ENCODE assay signal across 11 cellular contexts in genomic region chr2:129812654-129813053, GRCh38.
DNase-seq lines count a peak whose midpoint lies in the region; ATAC-seq and TF ChIP-seq lines count a peak whose summit lies in the region.
"Had no signal": no experiment of that assay in that cellular context is flagged by ENCODE, and none has a peak within 500 bp of the region (broad histone marks: within the 10 kb centered on the region; RNA-seq: fewer than 3 reads in every experiment).

No MANE protein-coding gene starts in this region.

- DNase-seq in mucosa of descending colon = peak in 1 of 3 donors; percentile 35
- no peak for DNase-seq in A673 (ENCODE audit: low spot score)
- DNase-seq in stomach = no peak
- DNase-seq in NK-92 treated with Interleukin-12 subunit alpha and Interleukin-12 subunit beta, amount 100 ng/mL, for 24 hours (lab: John Stamatoyannopoulos, UW) = no peak
- DNase-seq: CD4-positive, alpha-beta memory T cell had no signal

- no peaks in the 10 kb centered on the region for H3K79me2 ChIP-seq in DOHH2 (ENCODE audit: control insufficient read depth, low read length)

- no peaks in the 10 kb centered on the region for H4K20me1 ChIP-seq in DOHH2 (ENCODE audit: control insufficient read depth, insufficient read depth, low read depth, low read length)

- H3K27me3 ChIP-seq in DOHH2 (ENCODE audit: control insufficient read depth, low read length) (peaks cover 24% of the 10 kb centered on the region), A673 (replicated peaks; ENCODE audit: insufficient read depth, low read depth, low read length, poor library complexity) (peaks cover 18% of the 10 kb centered on the region), stomach (no peaks in the 10 kb centered on the region)

- POLR2A ChIA-PET in A673 (lab: Charles Lee; ENCODE audit: low non-redundant PET) = no interaction called here

- intact Hi-C loops in dendritic cell treated with granulocyte-macrophage colony-stimulating factor and Interleukin-4, amounts not matched to agents 40 ng/mL and 50 ng/mL, for 4 days (cut with micrococcal nuclease) = loop anchor here (1.0 kb wide), 1 partner anchor 53 kb away; no protein-coding TSS in a partner anchor
- intact Hi-C loops in mucosa of descending colon (cut with DNase I, micrococcal nuclease) (no loop called here), A673 (cut with micrococcal nuclease; ENCODE audit: unreplicated experiment) (no loop called here), stomach (cut with DNase I; ENCODE audit: low total_unique reads) (no loop called here)

- H3F3A ChIP-seq in DOHH2 (ENCODE audit: control insufficient read depth, insufficient read depth) = no peaks in the 10 kb centered on the region

- H3K4me3 ChIP-seq in DOHH2 (ENCODE audit: low read length) (no peak overlapping the region), mucosa of descending colon (no peak overlapping the region), A673 (ENCODE audit: low read depth, low read length, poor library complexity, severe bottlenecking) (no peak overlapping the region), stomach (no peak overlapping the region)
- H3K4me3 ChIP-seq: A549, GM23248 had no signal

- ATAC-seq in mucosa of descending colon (peak; percentile 53), HG02798 (IDR thresholded peaks at IDR 0.05; ENCODE audit: poor library complexity, unreplicated experiment) (no peak)

- CTCF ChIA-PET in A673 (lab: Charles Lee) = no interaction called here

- peak overlapping the region; percentile 30; the same call in 1 of the 2 replicates for H3K4me2 ChIP-seq in DOHH2 (ENCODE audit: low read length)
- H3K4me2 ChIP-seq: A549 had no signal

- no TSS peak for BruUV-seq in A673 (replicated peaks; lab: Mats Ljungman, UMichigan)

- no peak overlapping the region for H3K4me3 Mint-ChIP-seq in dendritic cell treated with granulocyte-macrophage colony-stimulating factor and Interleukin-4, amounts not matched to agents 40 ng/mL and 50 ng/mL, for 4 days
- H3K4me3 Mint-ChIP-seq: CD4-positive, alpha-beta memory T cell had no signal

- H3K9me2 ChIP-seq in DOHH2 (replicated peaks; ENCODE audit: control insufficient read depth, low read length) = no peaks in the 10 kb centered on the region

- WGBS in stomach, 5 donors = 71 to 82% (median 78%) methylated on average over 3 of the region's 3 CpGs

- H3K36me3 ChIP-seq in DOHH2 (ENCODE audit: control insufficient read depth, low read length) (no peaks in the 10 kb centered on the region), mucosa of descending colon (ENCODE audit: low read depth) (no peaks in the 10 kb centered on the region), A673 (ENCODE audit: insufficient read depth, low read length, poor library complexity, severe bottlenecking) (no peaks in the 10 kb centered on the region), stomach (no peaks in the 10 kb centered on the region)

- H3K4me1 Mint-ChIP-seq in dendritic cell treated with granulocyte-macrophage colony-stimulating factor and Interleukin-4, amounts not matched to agents 40 ng/mL and 50 ng/mL, for 4 days (ENCODE audit: low read depth) = peaks cover 50% of the 10 kb centered on the region
- H3K4me1 Mint-ChIP-seq: CD4-positive, alpha-beta memory T cell had no signal

- peaks cover 66% of the 10 kb centered on the region for H3K27me3 Mint-ChIP-seq in dendritic cell treated with granulocyte-macrophage colony-stimulating factor and Interleukin-4, amounts not matched to agents 40 ng/mL and 50 ng/mL, for 4 days

- TF ChIP-seq EP300 in stomach (IDR thresholded peaks at IDR 0.05) = no peak

- no peak for TF ChIP-seq POLR2A in stomach (IDR thresholded peaks at IDR 0.05)

- H3K27ac Mint-ChIP-seq in dendritic cell treated with granulocyte-macrophage colony-stimulating factor and Interleukin-4, amounts not matched to agents 40 ng/mL and 50 ng/mL, for 4 days = peak overlapping the region; percentile 65
- H3K27ac Mint-ChIP-seq: CD4-positive, alpha-beta memory T cell; IgD-negative memory B cell had no signal

- TF ChIP-seq CTCF in DOHH2 (IDR thresholded peaks at IDR 0.05; ENCODE audit: low read depth, low read length, poor library complexity, severe bottlenecking) (no peak), mucosa of descending colon (IDR thresholded peaks at IDR 0.05) (no peak), A673 (conservative IDR thresholded peaks at IDR 0.05; ENCODE audit: low read depth, low read length) (no peak), stomach (IDR thresholded peaks at IDR 0.05) (no peak)

- H3K9me3 ChIP-seq in DOHH2 (ENCODE audit: control insufficient read depth, insufficient read depth, low read length) = no peaks in the 10 kb centered on the region
- H3K9me3 ChIP-seq in mucosa of descending colon = peaks cover 9% of the 10 kb centered on the region
- no peaks in the 10 kb centered on the region for H3K9me3 ChIP-seq in A673 (ENCODE audit: low read depth, low read length, poor library complexity, severe bottlenecking)
- H3K9me3 ChIP-seq in stomach = peaks cover 4 to 21% (median 16%) of the 10 kb centered on the region in 4 donors
- H3K9me3 ChIP-seq: A549 had no signal

- H3K4me1 ChIP-seq in DOHH2 (ENCODE audit: control insufficient read depth, low read length) (peaks cover 18% of the 10 kb centered on the region), mucosa of descending colon (ENCODE audit: low read depth) (peaks cover 16% of the 10 kb centered on the region), A673 (ENCODE audit: insufficient read depth, low read length, poor library complexity, severe bottlenecking) (no peaks in the 10 kb centered on the region), stomach (no peaks in the 10 kb centered on the region)
- H3K4me1 ChIP-seq: A549 had no signal

- peaks cover 19% of the 10 kb centered on the region for H3K9me3 Mint-ChIP-seq in dendritic cell treated with granulocyte-macrophage colony-stimulating factor and Interleukin-4, amounts not matched to agents 40 ng/mL and 50 ng/mL, for 4 days

- no peaks in the 10 kb centered on the region for H3K36me3 Mint-ChIP-seq in dendritic cell treated with granulocyte-macrophage colony-stimulating factor and Interleukin-4, amounts not matched to agents 40 ng/mL and 50 ng/mL, for 4 days (ENCODE audit: low read depth)
- H3K36me3 Mint-ChIP-seq: IgD-negative memory B cell had no signal

- no peak overlapping the region for H3K27ac ChIP-seq in DOHH2 (ENCODE audit: low read depth, low read length)
- no peak overlapping the region for H3K27ac ChIP-seq in A673 (ENCODE audit: low read depth, low read length, poor library complexity, severe bottlenecking)
- H3K27ac ChIP-seq in stomach = no peak overlapping the region
- H3K27ac ChIP-seq: A549, GM23248 had no signal
